Comparison of ENCODE assay signal across 26 cellular contexts in the genomic region with DNA sequence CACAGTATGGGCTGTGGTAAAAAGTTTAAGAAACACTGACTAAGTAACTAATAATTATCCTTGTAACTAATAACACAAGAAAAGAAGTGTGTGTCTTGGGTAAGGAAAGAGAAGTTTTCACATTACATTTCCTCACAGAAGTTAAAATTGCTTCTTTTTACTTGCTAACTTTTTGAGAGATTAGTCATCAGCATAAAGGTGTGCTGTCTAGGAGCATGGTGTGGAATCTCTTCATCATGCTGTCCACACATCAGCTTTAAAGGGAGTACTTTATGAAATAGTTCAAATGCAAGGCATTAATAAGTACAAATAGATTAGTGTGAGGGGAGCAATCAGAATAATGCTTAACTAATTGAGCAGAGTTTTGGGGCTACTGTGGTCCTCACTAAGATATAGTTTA. TPM values are rescaled to one million over a fixed set of nuclear protein-coding genes. Genes with fewer than 3 reads are reported as not detected.
"Had no signal": no experiment of that assay in that cellular context is flagged by ENCODE, and none has a peak within 500 bp of the region (broad histone marks: within the 10 kb centered on the region; RNA-seq: fewer than 3 reads in every experiment).

No MANE protein-coding gene starts in this region.

- H3K9me3 Mint-ChIP-seq: mesothelial cell of epicardium; naive thymus-derived CD8-positive, alpha-beta T cell; neural crest cell; stimulated activated naive B cell treated with anti-CD40 and anti-IgM and Interleukin-4, amounts not matched to agents 10 μg/mL and 1 μg/mL and 100 μg/mL, for 72 hours had no signal

- DNase-seq: activated CD4-positive, alpha-beta T cell treated with anti-CD3 and anti-CD28 coated beads for 1 hour; activated CD8-positive, alpha-beta memory T cell treated with anti-CD3 and anti-CD28 coated beads for 24 hours; activated gamma-delta T cell treated with Interleukin-2 at 50 U/mL for 16 hours; activated naive CD4-positive, alpha-beta T cell treated with anti-CD3 and anti-CD28 coated beads, Interleukin-2, amount 50 U/mL, for 16 hours; dermis blood vessel endothelial cell; effector CD4-positive, alpha-beta T cell; esophagus squamous epithelium; left cardiac atrium; left ventricle myocardium superior; naive thymus-derived CD8-positive, alpha-beta T cell; nucleus accumbens; pancreas; sigmoid colon; small intestine; stimulated activated CD4-positive, alpha-beta T cell treated with anti-CD3 and anti-CD28 coated beads, Interleukin-1b, Interleukin-23, amount 100 ng/mL, for 48 hours; stimulated activated CD4-positive, alpha-beta T cell treated with anti-CD3 and anti-CD28 coated beads, Interleukin-4, amount 100 ng/mL, for 4 hours; stimulated activated CD8-positive, alpha-beta memory T cell treated with anti-CD3 and anti-CD28 coated beads, Interleukin-4, amount 100 ng/mL, for 48 hours; stimulated activated naive B cell treated with anti-CD40 and anti-IgM and Interleukin-4, amounts not matched to agents 10 μg/mL and 1 μg/mL and 100 μg/mL, for 72 hours; T-helper 2 cell; testis; transverse colon had no signal

- H3K27ac ChIP-seq: breast epithelium, esophagus squamous epithelium, pancreas, prostate gland, sigmoid colon, testis, transverse colon had no signal

- H3K27me3 Mint-ChIP-seq: naive thymus-derived CD8-positive, alpha-beta T cell; stimulated activated naive B cell treated with anti-CD40 and anti-IgM and Interleukin-4, amounts not matched to agents 10 μg/mL and 1 μg/mL and 100 μg/mL, for 72 hours had no signal

- H3K4me3 Mint-ChIP-seq: mesothelial cell of epicardium; naive thymus-derived CD8-positive, alpha-beta T cell; neural crest cell; stimulated activated naive B cell treated with anti-CD40 and anti-IgM and Interleukin-4, amounts not matched to agents 10 μg/mL and 1 μg/mL and 100 μg/mL, for 72 hours had no signal

- H3K4me1 Mint-ChIP-seq: neural crest cell had no signal

- H3K4me1 ChIP-seq: breast epithelium, esophagus squamous epithelium, pancreas, prostate gland, testis had no signal

- ATAC-seq: left cardiac atrium; left ventricle myocardium superior; naive thymus-derived CD8-positive, alpha-beta T cell; pancreas had no signal

- H3K27me3 ChIP-seq: breast epithelium, esophagus squamous epithelium, pancreas, sigmoid colon, testis, transverse colon had no signal

- H3K27ac Mint-ChIP-seq: mesothelial cell of epicardium; stimulated activated naive B cell treated with anti-CD40 and anti-IgM and Interleukin-4, amounts not matched to agents 10 μg/mL and 1 μg/mL and 100 μg/mL, for 72 hours had no signal

RNA-seq across cellular contexts. Expression of a gene that starts 50.4 kb away (rescaled TPM):
- total RNA-seq: frontal cortex, neural crest cell had no signal
